ENCODE assay signal across 1 cellular context in the genomic region with DNA sequence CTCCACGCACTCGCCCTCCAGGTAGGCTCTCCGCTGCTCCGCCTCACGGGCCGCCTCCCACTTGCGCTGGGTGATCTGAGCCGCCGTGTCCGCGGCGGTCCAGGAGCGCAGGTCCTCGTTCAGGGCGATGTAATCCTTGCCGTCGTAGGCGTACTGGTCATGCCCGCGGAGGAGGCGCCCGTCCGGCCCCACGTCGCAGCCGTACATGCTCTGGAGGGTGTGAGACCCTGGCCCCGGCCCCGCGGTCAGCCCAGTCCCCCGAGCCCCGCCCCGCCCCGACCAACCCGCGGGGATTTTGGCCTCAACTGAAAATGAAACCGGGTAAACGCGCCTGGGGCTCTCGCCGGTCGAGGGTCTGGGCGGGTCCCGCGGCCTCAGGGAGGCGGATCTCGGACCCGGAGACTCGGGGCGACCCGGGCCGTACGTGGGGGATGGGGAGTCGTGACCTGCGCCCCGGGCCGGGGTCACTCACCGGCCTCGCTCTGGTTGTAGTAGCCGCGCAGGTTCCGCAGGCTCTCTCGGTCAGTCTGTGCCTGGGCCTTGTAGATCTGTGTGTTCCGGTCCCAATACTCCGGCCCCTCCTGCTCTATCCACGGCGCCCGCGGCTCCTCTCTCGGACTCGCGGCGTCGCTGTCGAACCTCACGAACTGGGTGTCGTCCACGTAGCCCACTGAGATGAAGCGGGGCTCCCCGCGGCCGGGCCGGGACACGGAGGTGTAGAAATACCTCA.
TF ChIP-seq lines count a peak whose summit lies in the region.

No MANE protein-coding gene starts in this region.

TF ChIP-seq in liver, 16 proteins besides CTCF, POLR2A, EP300 and RAD21 (continued from another document):
- TF ChIP-seq, protein P1, sequence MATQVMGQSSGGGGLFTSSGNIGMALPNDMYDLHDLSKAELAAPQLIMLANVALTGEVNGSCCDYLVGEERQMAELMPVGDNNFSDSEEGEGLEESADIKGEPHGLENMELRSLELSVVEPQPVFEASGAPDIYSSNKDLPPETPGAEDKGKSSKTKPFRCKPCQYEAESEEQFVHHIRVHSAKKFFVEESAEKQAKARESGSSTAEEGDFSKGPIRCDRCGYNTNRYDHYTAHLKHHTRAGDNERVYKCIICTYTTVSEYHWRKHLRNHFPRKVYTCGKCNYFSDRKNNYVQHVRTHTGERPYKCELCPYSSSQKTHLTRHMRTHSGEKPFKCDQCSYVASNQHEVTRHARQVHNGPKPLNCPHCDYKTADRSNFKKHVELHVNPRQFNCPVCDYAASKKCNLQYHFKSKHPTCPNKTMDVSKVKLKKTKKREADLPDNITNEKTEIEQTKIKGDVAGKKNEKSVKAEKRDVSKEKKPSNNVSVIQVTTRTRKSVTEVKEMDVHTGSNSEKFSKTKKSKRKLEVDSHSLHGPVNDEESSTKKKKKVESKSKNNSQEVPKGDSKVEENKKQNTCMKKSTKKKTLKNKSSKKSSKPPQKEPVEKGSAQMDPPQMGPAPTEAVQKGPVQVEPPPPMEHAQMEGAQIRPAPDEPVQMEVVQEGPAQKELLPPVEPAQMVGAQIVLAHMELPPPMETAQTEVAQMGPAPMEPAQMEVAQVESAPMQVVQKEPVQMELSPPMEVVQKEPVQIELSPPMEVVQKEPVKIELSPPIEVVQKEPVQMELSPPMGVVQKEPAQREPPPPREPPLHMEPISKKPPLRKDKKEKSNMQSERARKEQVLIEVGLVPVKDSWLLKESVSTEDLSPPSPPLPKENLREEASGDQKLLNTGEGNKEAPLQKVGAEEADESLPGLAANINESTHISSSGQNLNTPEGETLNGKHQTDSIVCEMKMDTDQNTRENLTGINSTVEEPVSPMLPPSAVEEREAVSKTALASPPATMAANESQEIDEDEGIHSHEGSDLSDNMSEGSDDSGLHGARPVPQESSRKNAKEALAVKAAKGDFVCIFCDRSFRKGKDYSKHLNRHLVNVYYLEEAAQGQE (IDR thresholded peaks at IDR 0.05), result no peak
- TF ChIP-seq RXRA (IDR thresholded peaks at IDR 0.05) (no peak), JUND (IDR thresholded peaks at IDR 0.05) (no peak), FOXA2 (IDR thresholded peaks at IDR 0.05) (no peak), NR2F2 (IDR thresholded peaks at IDR 0.05) (no peak)
